19 cellular contexts compared by ENCODE assay signal in genomic region chr6:101302593-101302992, GRCh38.
DNase-seq lines count a peak whose midpoint lies in the region; ATAC-seq lines count a peak whose summit lies in the region.
"Had no signal": no experiment of that assay in that cellular context is flagged by ENCODE, and none has a peak within 500 bp of the region (broad histone marks: within the 10 kb centered on the region; RNA-seq: fewer than 3 reads in every experiment).

No MANE protein-coding gene starts in this region.

- H3K27me3 Mint-ChIP-seq in activated T-helper 17 cell treated with anti-CD3 and anti-CD28 coated beads, Interleukin-2, amount 50 U/mL, for 72 hours = no peaks in the 10 kb centered on the region
- H3K27me3 Mint-ChIP-seq in activated CD8-positive, alpha-beta memory T cell treated with anti-CD3 and anti-CD28 coated beads, Interleukin-2, amount 10 ng/mL, durations not matched to agents 7 days and 5 days = no peaks in the 10 kb centered on the region

- DNase-seq in ELR (ENCODE audit: low read depth) (peak; percentile 5), HT1080 (ENCODE audit: low read depth) (peak; percentile 40), cortex of kidney (lab: John Stamatoyannopoulos, UW) (no peak), NCI-H1694 treated with DMSO at 0.1 percent for 48 hours (lab: John Stamatoyannopoulos, UW) (no peak)
- no peak for DNase-seq in activated CD8-positive, alpha-beta memory T cell treated with anti-CD3 and anti-CD28 coated beads, Interleukin-2, amount 10 ng/mL, durations not matched to agents 7 days and 5 days
- DNase-seq: BE2C; CD8-positive, alpha-beta T cell; COR-L47; DMS153; DMS79 treated with DMSO at 0.1 percent for 48 hours; EL; GDM1; H7 had no signal

- CTCF ChIA-PET in activated CD8-positive, alpha-beta memory T cell treated with anti-CD3 and anti-CD28 coated beads, Interleukin-2, amount 10 ng/mL, durations not matched to agents 7 days and 5 days (lab: Charles Lee) = no interaction called here

- no peaks in the 10 kb centered on the region for H3K4me1 Mint-ChIP-seq in activated T-helper 17 cell treated with anti-CD3 and anti-CD28 coated beads, Interleukin-2, amount 50 U/mL, for 72 hours
- no peaks in the 10 kb centered on the region for H3K4me1 Mint-ChIP-seq in activated CD8-positive, alpha-beta memory T cell treated with anti-CD3 and anti-CD28 coated beads, Interleukin-2, amount 10 ng/mL, durations not matched to agents 7 days and 5 days

- no peaks in the 10 kb centered on the region for H3K36me3 Mint-ChIP-seq in activated T-helper 17 cell treated with anti-CD3 and anti-CD28 coated beads, Interleukin-2, amount 50 U/mL, for 72 hours (ENCODE audit: low read depth)
- no peaks in the 10 kb centered on the region for H3K36me3 Mint-ChIP-seq in activated CD8-positive, alpha-beta memory T cell treated with anti-CD3 and anti-CD28 coated beads, Interleukin-2, amount 10 ng/mL, durations not matched to agents 7 days and 5 days
- H3K36me3 Mint-ChIP-seq: CD8-positive, alpha-beta T cell had no signal

- ATAC-seq in activated T-helper 17 cell treated with anti-CD3 and anti-CD28 coated beads, Interleukin-2, amount 50 U/mL, for 72 hours (replicated peaks) = peak; percentile 48
- ATAC-seq in esophagus mucosa = peak; percentile 85
- no peak for ATAC-seq in GM18909 (IDR thresholded peaks at IDR 0.05; ENCODE audit: poor library complexity, unreplicated experiment)
- ATAC-seq in activated CD8-positive, alpha-beta memory T cell treated with anti-CD3 and anti-CD28 coated beads, Interleukin-2, amount 10 ng/mL, durations not matched to agents 7 days and 5 days = no peak
- ATAC-seq: A549; CD8-positive, alpha-beta T cell; GM23338; K562 had no signal

- H3K27ac Mint-ChIP-seq in activated T-helper 17 cell treated with anti-CD3 and anti-CD28 coated beads, Interleukin-2, amount 50 U/mL, for 72 hours = no peak overlapping the region
- H3K27ac Mint-ChIP-seq in activated CD8-positive, alpha-beta memory T cell treated with anti-CD3 and anti-CD28 coated beads, Interleukin-2, amount 10 ng/mL, durations not matched to agents 7 days and 5 days = no peak overlapping the region
- H3K27ac Mint-ChIP-seq: CD8-positive, alpha-beta T cell; GM23338 had no signal

- H3K9me3 Mint-ChIP-seq in activated T-helper 17 cell treated with anti-CD3 and anti-CD28 coated beads, Interleukin-2, amount 50 U/mL, for 72 hours = peaks cover 22% of the 10 kb centered on the region
- peaks cover 2% of the 10 kb centered on the region for H3K9me3 Mint-ChIP-seq in activated CD8-positive, alpha-beta memory T cell treated with anti-CD3 and anti-CD28 coated beads, Interleukin-2, amount 10 ng/mL, durations not matched to agents 7 days and 5 days (ENCODE audit: low read depth)

- no peak overlapping the region for H3K4me3 Mint-ChIP-seq in activated T-helper 17 cell treated with anti-CD3 and anti-CD28 coated beads, Interleukin-2, amount 50 U/mL, for 72 hours
- H3K4me3 Mint-ChIP-seq in activated CD8-positive, alpha-beta memory T cell treated with anti-CD3 and anti-CD28 coated beads, Interleukin-2, amount 10 ng/mL, durations not matched to agents 7 days and 5 days = no peak overlapping the region
- H3K4me3 Mint-ChIP-seq: CD8-positive, alpha-beta T cell; GM23338 had no signal

Comparison
In these comparisons a context has a peak if more than half of its experiments do, and no peak if none do; other contexts are left out.
1. DNase-seq: peak in ELR (single experiment) and HT1080 (single experiment); none in activated CD8-positive, alpha-beta memory T cell treated with anti-CD3 and anti-CD28 coated beads, Interleukin-2, amount 10 ng/mL, durations not matched to agents 7 days and 5 days (single experiment), cortex of kidney (single experiment) and NCI-H1694 treated with DMSO at 0.1 percent for 48 hours (single experiment).
2. ATAC-seq: peak in activated T-helper 17 cell treated with anti-CD3 and anti-CD28 coated beads, Interleukin-2, amount 50 U/mL, for 72 hours (single experiment) and esophagus mucosa (single experiment); none in GM18909 (single experiment) and activated CD8-positive, alpha-beta memory T cell treated with anti-CD3 and anti-CD28 coated beads, Interleukin-2, amount 10 ng/mL, durations not matched to agents 7 days and 5 days (single experiment).